Comparison of ENCODE assay signal across 9 cellular contexts in the genomic region with DNA sequence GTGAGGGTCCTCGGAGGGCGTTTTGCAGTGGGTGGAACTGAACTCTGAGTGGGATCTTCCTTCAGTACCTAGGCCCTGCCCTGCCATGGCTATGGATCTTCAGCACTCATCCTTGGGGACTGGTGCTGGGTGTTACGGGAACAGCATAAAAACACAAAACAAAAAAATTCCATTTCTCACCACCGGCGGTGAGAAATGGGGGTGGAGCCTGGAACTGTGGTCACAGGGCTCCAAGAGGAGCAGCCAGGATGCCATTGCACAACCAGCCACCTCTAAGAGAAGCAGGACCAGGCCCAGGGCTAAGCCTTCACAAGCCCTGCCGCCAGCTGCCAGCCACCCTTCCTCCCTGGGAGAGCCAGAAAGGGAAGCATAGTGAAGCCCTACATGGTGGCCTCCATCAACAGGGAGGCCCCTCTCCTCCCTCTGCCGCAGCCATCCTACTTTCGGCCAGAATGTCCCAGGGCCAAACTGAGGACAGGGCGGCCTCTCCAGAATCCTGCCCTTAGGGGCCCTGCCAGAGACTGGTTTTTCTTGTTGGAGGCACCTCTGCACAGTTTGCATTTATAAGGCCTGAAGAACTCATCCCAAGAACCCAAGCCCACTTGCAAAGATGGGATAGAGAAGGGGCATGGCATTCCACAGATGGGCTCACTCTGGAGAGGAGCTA.
A peak's percentile ranks its signal among the peaks of the same experiment; 100 is the strongest.
DNase-seq lines count a peak whose midpoint lies in the region; FAIRE-seq and TF ChIP-seq lines count a peak whose summit lies in the region.
"Had no signal": no experiment of that assay in that cellular context is flagged by ENCODE, and none has a peak within 500 bp of the region (broad histone marks: within the 10 kb centered on the region; RNA-seq: fewer than 3 reads in every experiment).

No MANE protein-coding gene starts in this region.

- H3K9me3 ChIP-seq in spleen: no peaks in the 10 kb centered on the region

- no peak for TF ChIP-seq CTCF in spleen (IDR thresholded peaks at IDR 0.05 in 8 of 11, conservative IDR thresholded peaks at IDR 0.05 in 3 of 11)

- peaks cover 23 to 67% (median 57%) of the 10 kb centered on the region in 6 donors for H3K4me1 ChIP-seq in spleen

- no peaks in the 10 kb centered on the region for H3K27me3 ChIP-seq in spleen (replicated peaks in 1 of 7)

- H3K36me3 ChIP-seq in spleen: no peaks in the 10 kb centered on the region

- TF ChIP-seq POLR2A in spleen (IDR thresholded peaks at IDR 0.05): no peak

- intact Hi-C loops in spleen (cut with DNase I; ENCODE audit: low total_unique reads): loop anchor here (10.0 kb wide), 1 partner anchor 55 kb away; no protein-coding TSS in a partner anchor

- no peak for FAIRE-seq in GM19239 (lab: Jason Lieb, UNC)

- H3K27ac ChIP-seq in spleen: peak overlapping the region; percentile 28 to 87 (median 72)
- H3K27ac ChIP-seq: 22Rv1 had no signal

- DNase-seq in DMS53 (lab: John Stamatoyannopoulos, UW) (peak; percentile 16), DMS53 treated with DMSO at 0.1 percent for 48 hours (lab: John Stamatoyannopoulos, UW; ENCODE audit: unreplicated experiment) (no peak), RPMI7951 (ENCODE audit: low read depth) (peak; percentile 70), fibroblast of gingiva (ENCODE audit: low read depth) (peak; percentile 50), spleen (no peak), GM19239 (ENCODE audit: insufficient read length, low spot score) (no peak), NAMALWA (ENCODE audit: low spot score) (no peak), NCI-H2029 treated with DMSO at 0.1 percent for 48 hours (lab: John Stamatoyannopoulos, UW) (no peak)

- peak overlapping the region in 1 of 8 donors; percentile 23 for H3K4me3 ChIP-seq in spleen

- 63 to 82% (median 73%) methylated on average over 7 to 9 of the region's 9 CpGs for WGBS in spleen, 5 donors

Comparison
In these comparisons a context has a peak if more than half of its experiments do, and no peak if none do; other contexts are left out.
1. DNase-seq: peak in DMS53 (single experiment), RPMI7951 (single experiment) and fibroblast of gingiva (single experiment); none in DMS53 treated with DMSO at 0.1 percent for 48 hours (single experiment), spleen (single experiment), GM19239 (single experiment), NAMALWA (single experiment) and NCI-H2029 treated with DMSO at 0.1 percent for 48 hours (single experiment).